Comparison of ENCODE assay signal across 7 cellular contexts in genomic region chr2:69763821-69764220, GRCh38. TPM values are rescaled to one million over a fixed set of nuclear protein-coding genes. Genes with fewer than 3 reads are reported as not detected.
A peak's percentile ranks its signal among the peaks of the same experiment; 100 is the strongest.
DNase-seq lines count a peak whose midpoint lies in the region; ATAC-seq and TF ChIP-seq lines count a peak whose summit lies in the region.
"Not testable (repeated sequence)": the region's sequence is repeated elsewhere in the genome, so short reads cannot be mapped to it uniquely, and the experiment has no call there.

No MANE protein-coding gene starts in this region.

- not testable (repeated sequence) for TF ChIP-seq POLR2A in suprapubic skin (IDR thresholded peaks at IDR 0.05)

- H4K12ac ChIP-seq in trophoblast cell (ENCODE audit: low read depth, low read length): not testable (repeated sequence)

- no CpG with 5 or more reads among the region's 7 CpGs for WGBS in trophoblast cell (ENCODE audit: extremely low coverage, insufficient coverage, insufficient read length)
- 89% methylated on average over 7 of the region's 7 CpGs for WGBS in suprapubic skin

- H3K23ac ChIP-seq in trophoblast cell (ENCODE audit: low read length): not testable (repeated sequence)

- DNase-seq in activated naive CD4-positive, alpha-beta T cell treated with anti-CD3 and anti-CD28 coated beads, Interleukin-2, amount 10 ng/mL, durations not matched to agents 7 days and 5 days; suprapubic skin (ENCODE audit: low spot score in 2 of 2): not testable (repeated sequence)
- DNase-seq in left lobe of liver (ENCODE audit: low spot score): peak; percentile 12
- peak; percentile 83 to 94 for DNase-seq in trophoblast cell

- CTCF ChIA-PET in activated naive CD4-positive, alpha-beta T cell treated with anti-CD3 and anti-CD28 coated beads, Interleukin-2, amount 10 ng/mL, durations not matched to agents 7 days and 5 days (lab: Charles Lee): not testable (repeated sequence)

- not testable (repeated sequence) for H3K4me3 Mint-ChIP-seq in activated naive CD4-positive, alpha-beta T cell treated with anti-CD3 and anti-CD28 coated beads, Interleukin-2, amount 10 ng/mL, durations not matched to agents 7 days and 5 days; dendritic cell treated with granulocyte-macrophage colony-stimulating factor and Interleukin-4, amounts not matched to agents 40 ng/mL and 50 ng/mL, for 4 days

- H3K27me3 Mint-ChIP-seq in activated naive CD4-positive, alpha-beta T cell treated with anti-CD3 and anti-CD28 coated beads, Interleukin-2, amount 10 ng/mL, durations not matched to agents 7 days and 5 days; dendritic cell treated with granulocyte-macrophage colony-stimulating factor and Interleukin-4, amounts not matched to agents 40 ng/mL and 50 ng/mL, for 4 days: not testable (repeated sequence)

- H3K4me1 ChIP-seq in BLaER1 (peaks cover 51% of the 10 kb centered on the region), trophoblast cell (ENCODE audit: control insufficient read depth in 1 of 2, insufficient read depth in 2 of 2, low read length in 2 of 2) (peaks cover 11 to 18% of the 10 kb centered on the region in 2 experiments), suprapubic skin (peaks cover 78% of the 10 kb centered on the region)

- intact Hi-C loops in dendritic cell treated with granulocyte-macrophage colony-stimulating factor and Interleukin-4, amounts not matched to agents 40 ng/mL and 50 ng/mL, for 4 days (cut with micrococcal nuclease): not testable (repeated sequence)

- H3K4ac ChIP-seq in trophoblast cell (ENCODE audit: low read depth, low read length): not testable (repeated sequence)

- H2AK5ac ChIP-seq in trophoblast cell (ENCODE audit: low read length): not testable (repeated sequence)

- not testable (repeated sequence) for H4K8ac ChIP-seq in trophoblast cell (ENCODE audit: low read depth, low read length)

- not testable (repeated sequence) for TF ChIP-seq CTCF in VCaP (conservative IDR thresholded peaks at IDR 0.05); suprapubic skin (IDR thresholded peaks at IDR 0.05)

- not testable (repeated sequence) for H3K9me3 ChIP-seq in BLaER1; trophoblast cell (ENCODE audit: insufficient read depth, low read depth, low read length); suprapubic skin

- H2BK120ac ChIP-seq in trophoblast cell (ENCODE audit: insufficient read depth, low read length, poor library complexity): peak overlapping the region; percentile 20

- H3K9ac ChIP-seq in BLaER1; trophoblast cell (ENCODE audit: low read length): not testable (repeated sequence)

- not testable (repeated sequence) for H3K36me3 ChIP-seq in BLaER1; trophoblast cell (ENCODE audit: control insufficient read depth in 1 of 2, insufficient read depth in 2 of 2, low read length in 2 of 2); suprapubic skin

- H4K91ac ChIP-seq in trophoblast cell (ENCODE audit: low read depth, low read length): not testable (repeated sequence)

- H3K79me2 ChIP-seq in trophoblast cell (ENCODE audit: control insufficient read depth, insufficient read depth, low read length, poor library complexity): not testable (repeated sequence)

- H3K27ac ChIP-seq in BLaER1; trophoblast cell (ENCODE audit: low read depth, low read length): not testable (repeated sequence)
- H3K27ac ChIP-seq in VCaP (peak overlapping the region; percentile 61), suprapubic skin (peak overlapping the region; percentile 95)

- H3K4me1 Mint-ChIP-seq in activated naive CD4-positive, alpha-beta T cell treated with anti-CD3 and anti-CD28 coated beads, Interleukin-2, amount 10 ng/mL, durations not matched to agents 7 days and 5 days: peaks cover 50% of the 10 kb centered on the region
- H3K4me1 Mint-ChIP-seq in dendritic cell treated with granulocyte-macrophage colony-stimulating factor and Interleukin-4, amounts not matched to agents 40 ng/mL and 50 ng/mL, for 4 days (ENCODE audit: low read depth): peaks cover 55% of the 10 kb centered on the region

- not testable (repeated sequence) for H2BK5ac ChIP-seq in trophoblast cell (ENCODE audit: low read depth, low read length, poor library complexity)

- peaks cover 25% of the 10 kb centered on the region for H3K36me3 Mint-ChIP-seq in activated naive CD4-positive, alpha-beta T cell treated with anti-CD3 and anti-CD28 coated beads, Interleukin-2, amount 10 ng/mL, durations not matched to agents 7 days and 5 days
- H3K36me3 Mint-ChIP-seq in dendritic cell treated with granulocyte-macrophage colony-stimulating factor and Interleukin-4, amounts not matched to agents 40 ng/mL and 50 ng/mL, for 4 days (ENCODE audit: low read depth): peaks cover 72% of the 10 kb centered on the region

- not testable (repeated sequence) for ATAC-seq in left lobe of liver

- not testable (repeated sequence) for H2AFZ ChIP-seq in trophoblast cell (ENCODE audit: insufficient read depth, low read length, poor library complexity)

- not testable (repeated sequence) for H3K4me3 ChIP-seq in BLaER1; trophoblast cell (ENCODE audit: low read depth, low read length); suprapubic skin

- TF ChIP-seq EP300 in suprapubic skin (IDR thresholded peaks at IDR 0.05): not testable (repeated sequence)

- H3K79me1 ChIP-seq in trophoblast cell (ENCODE audit: low read length): peaks cover 15% of the 10 kb centered on the region

- peak overlapping the region; percentile 80 for H3K27ac Mint-ChIP-seq in activated naive CD4-positive, alpha-beta T cell treated with anti-CD3 and anti-CD28 coated beads, Interleukin-2, amount 10 ng/mL, durations not matched to agents 7 days and 5 days
- H3K27ac Mint-ChIP-seq in dendritic cell treated with granulocyte-macrophage colony-stimulating factor and Interleukin-4, amounts not matched to agents 40 ng/mL and 50 ng/mL, for 4 days: peak overlapping the region; percentile 85

- not testable (repeated sequence) for H3K18ac ChIP-seq in trophoblast cell (ENCODE audit: low read length)

- peak overlapping the region; percentile 59 for H3K4me2 ChIP-seq in BLaER1
- H3K4me2 ChIP-seq in trophoblast cell (ENCODE audit: low read length): not testable (repeated sequence)

- H3K14ac ChIP-seq in trophoblast cell (ENCODE audit: low read length): not testable (repeated sequence)

- not testable (repeated sequence) for H2BK12ac ChIP-seq in trophoblast cell (ENCODE audit: low read length)

- H3K27me3 ChIP-seq in BLaER1; trophoblast cell (ENCODE audit: insufficient read depth, low read length); suprapubic skin: not testable (repeated sequence)

- not testable (repeated sequence) for H3K9me3 Mint-ChIP-seq in activated naive CD4-positive, alpha-beta T cell treated with anti-CD3 and anti-CD28 coated beads, Interleukin-2, amount 10 ng/mL, durations not matched to agents 7 days and 5 days; dendritic cell treated with granulocyte-macrophage colony-stimulating factor and Interleukin-4, amounts not matched to agents 40 ng/mL and 50 ng/mL, for 4 days

- not testable (repeated sequence) for H4K20me1 ChIP-seq in BLaER1

RNA-seq across cellular contexts. Expression of gene ANXA4, which starts 21.9 kb away (rescaled TPM):
- total RNA-seq in left lobe of liver (102 TPM), suprapubic skin (10 to 100 TPM; 58.1 to 91.6 (median 85.8) TPM)
- polyA plus RNA-seq in trophoblast cell (2013): 68.4 and 70.7 TPM in 2 replicates
